Comparison of ENCODE assay signal across 17 cellular contexts in the genomic region with DNA sequence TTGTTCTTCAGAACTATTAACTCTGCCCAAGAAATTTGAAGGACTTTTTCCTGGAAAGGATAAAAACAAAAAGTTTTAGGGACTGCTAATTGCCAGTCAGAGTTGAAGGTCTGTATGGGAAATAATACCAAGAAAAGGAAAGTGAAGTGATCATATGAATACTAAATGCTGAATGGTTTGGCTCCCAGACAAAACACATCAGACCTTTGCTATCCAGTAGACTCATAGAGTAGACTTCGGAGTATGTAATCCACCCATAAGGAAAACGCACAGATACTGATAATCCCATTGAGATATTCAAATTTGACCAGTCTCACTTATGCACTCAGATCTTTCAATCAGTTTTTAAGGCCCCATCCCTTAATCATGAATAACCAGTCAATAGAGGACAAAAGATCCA.
"Had no signal": no experiment of that assay in that cellular context is flagged by ENCODE, and none has a peak within 500 bp of the region (broad histone marks: within the 10 kb centered on the region; RNA-seq: fewer than 3 reads in every experiment).

No MANE protein-coding gene starts in this region.

- H3K27ac ChIP-seq: ascending aorta, breast epithelium, gastroesophageal sphincter, heart right ventricle, parathyroid adenoma, sigmoid colon, tibial nerve, uterus had no signal

- H3K9me3 ChIP-seq: ascending aorta, breast epithelium, gastroesophageal sphincter, sigmoid colon, uterus had no signal

- DNase-seq: activated CD4-positive, alpha-beta T cell treated with anti-CD3 and anti-CD28 coated beads for 36 hours; activated CD8-positive, alpha-beta memory T cell treated with anti-CD3 and anti-CD28 coated beads, Interleukin-2, amount 50 U/mL, for 4 hours; activated CD8-positive, alpha-beta T cell treated with anti-CD3 and anti-CD28 coated beads for 36 hours; activated naive CD4-positive, alpha-beta T cell; activated naive CD8-positive, alpha-beta T cell treated with anti-CD3 and anti-CD28 coated beads, Interleukin-2, amount 50 U/mL, for 24 hours; dermis blood vessel endothelial cell; heart right ventricle; midbrain; sigmoid colon; stimulated activated naive B cell treated with anti-CD40 and anti-IgM and Interleukin-4, amounts not matched to agents 10 μg/mL and 1 μg/mL and 100 μg/mL, for 72 hours; substantia nigra; uterus had no signal

- H3K27me3 ChIP-seq: ascending aorta, breast epithelium, gastroesophageal sphincter, heart right ventricle, sigmoid colon, tibial nerve, uterus had no signal

- ATAC-seq: activated naive CD8-positive, alpha-beta T cell treated with anti-CD3 and anti-CD28 coated beads, Interleukin-2, amount 50 U/mL, for 24 hours; gastroesophageal sphincter; heart right ventricle; stimulated activated naive B cell treated with anti-CD40 and anti-IgM and Interleukin-4, amounts not matched to agents 10 μg/mL and 1 μg/mL and 100 μg/mL, for 72 hours had no signal

- H3K36me3 ChIP-seq: ascending aorta, breast epithelium, gastroesophageal sphincter, heart right ventricle, sigmoid colon, tibial nerve, uterus had no signal

- H3K36me3 Mint-ChIP-seq: stimulated activated naive B cell treated with anti-CD40 and anti-IgM and Interleukin-4, amounts not matched to agents 10 μg/mL and 1 μg/mL and 100 μg/mL, for 72 hours had no signal

- H3K27ac Mint-ChIP-seq: activated naive CD8-positive, alpha-beta T cell treated with anti-CD3 and anti-CD28 coated beads, Interleukin-2, amount 50 U/mL, for 24 hours; stimulated activated naive B cell treated with anti-CD40 and anti-IgM and Interleukin-4, amounts not matched to agents 10 μg/mL and 1 μg/mL and 100 μg/mL, for 72 hours had no signal

- H3K27me3 Mint-ChIP-seq: activated CD4-positive, alpha-beta T cell treated with anti-CD3 and anti-CD28 coated beads for 36 hours; activated CD8-positive, alpha-beta T cell treated with anti-CD3 and anti-CD28 coated beads for 36 hours; activated naive CD8-positive, alpha-beta T cell treated with anti-CD3 and anti-CD28 coated beads, Interleukin-2, amount 50 U/mL, for 24 hours; stimulated activated naive B cell treated with anti-CD40 and anti-IgM and Interleukin-4, amounts not matched to agents 10 μg/mL and 1 μg/mL and 100 μg/mL, for 72 hours had no signal

- H3K4me1 ChIP-seq: ascending aorta, breast epithelium, parathyroid adenoma, uterus had no signal

- H3K4me3 ChIP-seq: ascending aorta, breast epithelium, gastroesophageal sphincter, heart right ventricle, sigmoid colon, tibial nerve, uterus had no signal

- H3K9ac ChIP-seq: parathyroid adenoma had no signal

- H2AFZ ChIP-seq: parathyroid adenoma had no signal

- H3K4me3 Mint-ChIP-seq: activated CD4-positive, alpha-beta T cell treated with anti-CD3 and anti-CD28 coated beads for 36 hours; activated CD8-positive, alpha-beta T cell treated with anti-CD3 and anti-CD28 coated beads for 36 hours; activated naive CD8-positive, alpha-beta T cell treated with anti-CD3 and anti-CD28 coated beads, Interleukin-2, amount 50 U/mL, for 24 hours; stimulated activated naive B cell treated with anti-CD40 and anti-IgM and Interleukin-4, amounts not matched to agents 10 μg/mL and 1 μg/mL and 100 μg/mL, for 72 hours had no signal

- H3K79me2 ChIP-seq: parathyroid adenoma had no signal
